17 cellular contexts compared by ENCODE assay signal in the genomic region with DNA sequence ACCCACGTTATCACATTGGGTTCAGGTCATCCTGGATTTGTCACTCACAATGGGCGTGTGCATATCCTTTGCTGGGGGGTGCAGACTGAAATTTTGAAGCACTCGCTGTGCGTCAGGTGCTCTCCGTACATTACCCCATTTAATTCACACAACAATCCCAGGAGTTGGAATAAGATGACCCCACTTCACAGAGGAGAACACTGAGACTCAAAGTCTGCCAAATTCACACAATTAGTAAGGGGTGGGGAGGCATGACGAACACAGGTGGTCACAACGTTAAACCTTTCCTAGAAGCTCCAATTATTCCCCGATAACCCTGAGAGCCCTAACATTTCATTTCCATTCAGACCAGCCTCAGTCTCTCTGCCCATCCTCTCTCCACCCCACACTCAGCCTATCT. TPM values are rescaled to one million over a fixed set of nuclear protein-coding genes. Genes with fewer than 3 reads are reported as not detected.
A peak's percentile ranks its signal among the peaks of the same experiment; 100 is the strongest.
DNase-seq lines count a peak whose midpoint lies in the region; ATAC-seq, FAIRE-seq and TF ChIP-seq lines count a peak whose summit lies in the region.
"Had no signal": no experiment of that assay in that cellular context is flagged by ENCODE, and none has a peak within 500 bp of the region (broad histone marks: within the 10 kb centered on the region; RNA-seq: fewer than 3 reads in every experiment).

No MANE protein-coding gene starts in this region.

- no peak overlapping the region; the same call in 1 of the 2 replicates for H3K4ac ChIP-seq in IMR-90 (ENCODE audit: low read depth, low read length)

- 0 out of 2 replicates have a peak overlapping the region, but pooled peaks have one; percentile 100 for H2BK120ac ChIP-seq in IMR-90 (ENCODE audit: low read depth, low read length)

- H3K79me2 ChIP-seq in K562 (ENCODE audit: control insufficient read depth, insufficient read depth, low read length): no peaks in the 10 kb centered on the region

- H3K27me3 Mint-ChIP-seq in CD8-positive, alpha-beta T cell (ENCODE audit: low read depth): peaks cover 8% of the 10 kb centered on the region

- H3K4me3 ChIP-seq in IMR-90 (ENCODE audit: insufficient read depth, low read depth, low read length): no peak overlapping the region
- H3K4me3 ChIP-seq in K562: no peak overlapping the region
- no peak overlapping the region for H3K4me3 ChIP-seq in CD8-positive, alpha-beta T cell (ENCODE audit: low read depth, low read length)

- no peak overlapping the region for H4K5ac ChIP-seq in IMR-90 (ENCODE audit: low read depth, low read length)

- peaks cover 4 to 36% of the 10 kb centered on the region in 2 experiments; a peak in 3 of 4 replicates for H3K79me1 ChIP-seq in IMR-90 (ENCODE audit: low read depth in 1 of 2, low read length in 2 of 2)

- H2BK5ac ChIP-seq in IMR-90 (ENCODE audit: low read depth, low read length, poor library complexity, severe bottlenecking): no peak overlapping the region

- TF ChIP-seq CTCF in IMR-90 (conservative IDR thresholded peaks at IDR 0.05; ENCODE audit: low read depth, low read length): no peak
- no peak for TF ChIP-seq CTCF in K562 (IDR thresholded peaks at IDR 0.05 in 2 of 3, conservative IDR thresholded peaks at IDR 0.05 in 1 of 3; ENCODE audit: insufficient read depth in 2 of 3, low read depth in 1 of 3, low read length in 3 of 3)
- TF ChIP-seq CTCF in CD8-positive, alpha-beta T cell (IDR thresholded peaks at IDR 0.05): no peak

- no peaks in the 10 kb centered on the region for H3K27me3 ChIP-seq in IMR-90 (ENCODE audit: control insufficient read depth, insufficient read depth, low read length)
- no peaks in the 10 kb centered on the region for H3K27me3 ChIP-seq in K562 (ENCODE audit: control insufficient read depth in 2 of 2, insufficient read depth in 2 of 2, low read length in 2 of 2)
- no peaks in the 10 kb centered on the region for H3K27me3 ChIP-seq in CD8-positive, alpha-beta T cell (ENCODE audit: insufficient read depth, low read length)
- H3K27me3 ChIP-seq: SJCRH30 had no signal

- H3K27ac ChIP-seq in IMR-90 (ENCODE audit: insufficient read depth, low read length) (no peak overlapping the region), K562 (ENCODE audit: extremely low read depth, low read depth, low read length) (no peak overlapping the region)
- H3K27ac ChIP-seq in CD8-positive, alpha-beta T cell (ENCODE audit: low read depth, low read length): no peak overlapping the region
- H3K27ac ChIP-seq: SJCRH30 had no signal

- TF ChIP-seq POLR2A in IMR-90 (IDR thresholded peaks at IDR 0.05; ENCODE audit: low read depth, low read length) (no peak), K562 (conservative IDR thresholded peaks at IDR 0.05) (no peak)

- H3K9ac ChIP-seq in IMR-90 (ENCODE audit: low read depth, low read length) (no peak overlapping the region), K562 (ENCODE audit: insufficient read depth in 1 of 2, low read depth in 2 of 2, low read length in 2 of 2) (no peak overlapping the region)

- no peak overlapping the region for H2BK15ac ChIP-seq in IMR-90 (ENCODE audit: low read depth, low read length)

- intact Hi-C loops in IMR-90 (cut with micrococcal nuclease): no loop called here
- intact Hi-C loops in K562 (cut with micrococcal nuclease): loop anchor here (2.0 to 5.0 kb wide), 4 partner anchors 31 to 217 kb away; partner anchors contain the start of gene S100A13
- intact Hi-C loops in CD8-positive, alpha-beta T cell (cut with DNase I, micrococcal nuclease): loop anchor here in 1 of 2 experiments (2.0 to 5.0 kb wide), 2 partner anchors 48 to 217 kb away; partner anchors contain the start of gene S100A14

- H3K4me1 ChIP-seq in IMR-90 (ENCODE audit: control insufficient read depth, insufficient read depth, low read length): peaks cover 35% of the 10 kb centered on the region
- H3K4me1 ChIP-seq in K562 (replicated peaks in 1 of 2; ENCODE audit: control insufficient read depth in 2 of 2, insufficient read depth in 2 of 2, low read length in 2 of 2): peaks cover 38% of the 10 kb centered on the region in 2 experiments
- H3K4me1 ChIP-seq in CD8-positive, alpha-beta T cell (ENCODE audit: insufficient read depth, low read length): peaks cover 17% of the 10 kb centered on the region

- no CpG with 5 or more reads among the region's 8 CpGs for WGBS in IMR-90 (ENCODE audit: extremely low coverage in 2 of 2, insufficient read length in 1 of 2), 2 experiments
- 47% methylated on average over 8 of the region's 8 CpGs for WGBS in K562 (ENCODE audit: insufficient coverage, low coverage, missing lambda C conversion rate)

- H3K36me3 ChIP-seq in IMR-90 (ENCODE audit: control insufficient read depth, insufficient read depth, low read length) (no peaks in the 10 kb centered on the region), K562 (ENCODE audit: control insufficient read depth, insufficient read depth, low read length) (no peaks in the 10 kb centered on the region)
- no peaks in the 10 kb centered on the region for H3K36me3 ChIP-seq in CD8-positive, alpha-beta T cell (ENCODE audit: insufficient read depth, low read length)
- H3K36me3 ChIP-seq: SJCRH30 had no signal

- H3K18ac ChIP-seq in IMR-90 (ENCODE audit: low read depth, low read length): no peak overlapping the region

- no peak for FAIRE-seq in K562 (lab: Jason Lieb, UNC)
- FAIRE-seq: D721Med had no signal

- peaks cover 26% of the 10 kb centered on the region for H3K4me1 Mint-ChIP-seq in CD8-positive, alpha-beta T cell (ENCODE audit: low read depth)

- no peak overlapping the region for H3K4me3 Mint-ChIP-seq in CD8-positive, alpha-beta T cell
- H3K4me3 Mint-ChIP-seq: H9 had no signal

- H4K91ac ChIP-seq in IMR-90 (ENCODE audit: insufficient read depth, low read depth, low read length): no peak overlapping the region

- no peaks in the 10 kb centered on the region for H3K9me3 Mint-ChIP-seq in CD8-positive, alpha-beta T cell
- H3K9me3 Mint-ChIP-seq: naive B cell; stimulated activated naive CD8-positive, alpha-beta T cell treated with anti-CD3 and anti-CD28 coated beads, Interleukin-15, Interleukin-2, amounts not matched to agents 100 ng/mL and 50 ng/mL, for 24 hours had no signal

- no peak overlapping the region for H3K56ac ChIP-seq in IMR-90 (ENCODE audit: extremely low read depth, insufficient read depth, low read length)

- no peak overlapping the region for H2AK9ac ChIP-seq in IMR-90 (replicated peaks; ENCODE audit: low read depth, low read length, poor library complexity)

- 0 out of 4 replicates have a peak overlapping the region, but pooled peaks of 1 of the 2 experiments have one; percentile 51 for H4K8ac ChIP-seq in IMR-90 (ENCODE audit: low read depth in 2 of 2, low read length in 2 of 2)

- in situ Hi-C loops in IMR-90 (cut with MboI; ENCODE audit: low sequenced_read_pairs) (loop anchor here (5.0 to 10.0 kb wide), 2 partner anchors 37 to 55 kb away; no protein-coding TSS in a partner anchor), K562 (cut with MboI) (loop anchor here (5.0 to 10.0 kb wide), 2 partner anchors 37 to 55 kb away; no protein-coding TSS in a partner anchor)

- no peak overlapping the region for H3K27ac Mint-ChIP-seq in CD8-positive, alpha-beta T cell
- H3K27ac Mint-ChIP-seq: naive B cell had no signal

- no peaks in the 10 kb centered on the region for H3K36me3 Mint-ChIP-seq in CD8-positive, alpha-beta T cell
- H3K36me3 Mint-ChIP-seq: naive B cell had no signal

- no peak overlapping the region for H3K14ac ChIP-seq in IMR-90 (replicated peaks; ENCODE audit: low read depth, low read length)

- peak overlapping the region; percentile 25; the same call in 1 of the 2 replicates for H2AK5ac ChIP-seq in IMR-90 (ENCODE audit: low read depth, low read length)

- H2BK20ac ChIP-seq in IMR-90 (ENCODE audit: low read depth, low read length): no peak overlapping the region

- ATAC-seq in IMR-90 (ENCODE audit: low read depth) (no peak), K562 (no peak), GM19324 (IDR thresholded peaks at IDR 0.05; ENCODE audit: low FRiP score, unreplicated experiment) (no peak)
- ATAC-seq in CD8-positive, alpha-beta T cell: no peak
- ATAC-seq: psoas muscle had no signal

- H3K23ac ChIP-seq in IMR-90 (ENCODE audit: low read depth, low read length): no peak overlapping the region

- DNase-seq in IMR-90 (no peak), K562 (ENCODE audit: extremely low read depth in 1 of 4, low spot score in 3 of 4) (no peak)
- DNase-seq in CD8-positive, alpha-beta T cell: no peak
- DNase-seq: foreskin melanocyte; GF-D8; H9; MM.1S; naive B cell; NCI-H510A; psoas muscle; SJCRH30; stimulated activated CD4-positive, alpha-beta T cell treated with anti-CD3 and anti-CD28 coated beads, Interleukin-12 subunit alpha, Interleukin-12 subunit beta, amount 100 ng/mL, for 4 hours; T-helper 9 cell had no signal

- CTCF ChIA-PET in IMR-90 (lab: Yijun Ruan, JAX): interaction anchor here (0.6 to 1.0 kb wide), 3 partner anchors 36 to 217 kb away, joined by 3 to 4 read pairs (median 3); partner anchors contain the start of gene S100A13
- CTCF ChIA-PET in K562 (lab: Yijun Ruan, JAX; ENCODE audit: low intra/inter-chr PET ratio): interaction anchor here (0.9 to 5.0 kb wide), 2 partner anchors 32 to 59 kb away, joined by 5 to 58 read pairs; no protein-coding TSS in a partner anchor
- CTCF ChIA-PET in CD8-positive, alpha-beta T cell (lab: Charles Lee): interaction anchor here (1.0 to 6.5 kb wide), 11 partner anchors 8 to 87 kb away, joined by 3 to 237 read pairs (median 7); partner anchors contain the start of gene S100A6

- peaks cover 28% of the 10 kb centered on the region for H3K9me1 ChIP-seq in IMR-90 (ENCODE audit: insufficient read depth, low read length)
- peaks cover 9% of the 10 kb centered on the region for H3K9me1 ChIP-seq in K562 (ENCODE audit: control insufficient read depth, insufficient read depth, low read length)

- dilution Hi-C loops in IMR-90 (cut with HindIII; ENCODE audit: low sequenced_read_pairs, unreplicated experiment): no loop called here

- POLR2A ChIA-PET in IMR-90 (lab: Charles Lee; ENCODE audit: unreplicated experiment) (interaction anchor here (0.5 to 3.7 kb wide), 2 partner anchors 35 to 58 kb away, joined by 3 to 28 read pairs; partner anchors contain the start of genes S100A13 and S100A6), K562 (lab: Yijun Ruan, JAX) (interaction anchor here (1.7 kb wide), 1 partner anchor 65 kb away, joined by 6 read pairs; the partner anchor contains the start of gene CHTOP)
- POLR2A ChIA-PET in CD8-positive, alpha-beta T cell (lab: Charles Lee): no interaction called here

- no peak overlapping the region for H2AFZ ChIP-seq in IMR-90 (replicated peaks; ENCODE audit: low read length, poor library complexity)
- H2AFZ ChIP-seq in K562 (ENCODE audit: low read depth, low read length): peak overlapping the region; percentile 98; the same call in 1 of the 2 replicates

- no peak overlapping the region for H3K4me2 ChIP-seq in IMR-90 (ENCODE audit: low read depth, low read length)
- H3K4me2 ChIP-seq in K562 (ENCODE audit: insufficient read depth, low read length): no peak overlapping the region

- H4K20me1 ChIP-seq in IMR-90 (ENCODE audit: insufficient read depth, low read length): no peaks in the 10 kb centered on the region
- no peaks in the 10 kb centered on the region for H4K20me1 ChIP-seq in K562 (replicated peaks; ENCODE audit: control insufficient read depth, insufficient read depth, low read length)

- TF ChIP-seq RAD21 in IMR-90 (IDR thresholded peaks at IDR 0.05; ENCODE audit: low read length): no peak
- TF ChIP-seq RAD21 in K562 (CRISPR knock-in tag; conservative IDR thresholded peaks at IDR 0.05 in 1 of 2, IDR thresholded peaks at IDR 0.05 in 1 of 2): no peak

- no TSS peak for BruUV-seq in IMR-90 (replicated peaks; lab: Mats Ljungman, UMichigan)
- BruUV-seq in K562 (replicated peaks; lab: Mats Ljungman, UMichigan): no TSS peak

- H3K9me3 ChIP-seq in IMR-90 (ENCODE audit: control insufficient read depth, insufficient read depth, low read length): no peaks in the 10 kb centered on the region
- no peaks in the 10 kb centered on the region for H3K9me3 ChIP-seq in K562 (replicated peaks; ENCODE audit: control insufficient read depth, insufficient read depth, low read depth, low read length)
- H3K9me3 ChIP-seq in CD8-positive, alpha-beta T cell (ENCODE audit: low read length): no peaks in the 10 kb centered on the region
- H3K9me3 ChIP-seq: psoas muscle, SJCRH30 had no signal

- TF ChIP-seq EP300 in K562 (IDR thresholded peaks at IDR 0.05; ENCODE audit: low read length): no peak

RNA-seq across cellular contexts. Expression of gene S100A2, which starts 3.8 kb away (rescaled TPM):
- total RNA-seq in IMR-90 (2012; rRNA removed) (3.6 and 4.4 TPM in 2 replicates), K562 (2014; rRNA removed) (not detected in 2 replicates), K562 (2014; rRNA removed; fragmentation: Illumina TruSeq; extraction: Trizol) (not detected in 2 replicates), K562 (2015; rRNA removed; fragmentation: Illumina TruSeq; extraction: Trizol) (0.49 TPM in 1 of 2 replicates, not detected in the other), K562 (2021) (0.40 and 1.3 TPM in 2 replicates)
- polyA plus RNA-seq in IMR-90 (2012; rRNA removed) (7.9 and 9.5 TPM in 2 replicates), K562 (2011; rRNA removed) (0.65 TPM in 1 of 2 replicates, not detected in the other), K562 (2014; fragmentation: Illumina TruSeq; extraction: Trizol) (0.86 TPM in 1 of 2 replicates, not detected in the other), K562 (2014; fragmentation: Nextera tagmentation; extraction: Ambion mirVana) (under 1 TPM; 0.28 to 0.46 TPM), K562 (2014; rRNA removed) (0.38 and 0.44 TPM in 2 replicates)
- polyA plus RNA-seq in IMR-90 (2012; cell fraction: cytosol; rRNA removed): 6.2 and 11.3 TPM in 2 replicates
- 5.1 TPM in 2 replicates for polyA plus RNA-seq in IMR-90 (2012; cell fraction: nucleus; rRNA removed; ENCODE audit: low replicate concordance)
- total RNA-seq in K562 (2011; cell fraction: chromatin; rRNA removed; ENCODE audit: low replicate concordance): not detected in 2 replicates
- not detected in 2 replicates for total RNA-seq in K562 (2011; cell fraction: nucleolus; rRNA removed)
- not detected in 2 replicates for total RNA-seq in K562 (2011; cell fraction: nucleoplasm; rRNA removed)
- 0.34 TPM in 1 of 2 replicates, not detected in the other for polyA plus RNA-seq in K562 (2011; cell fraction: cytosol; rRNA removed)
- polyA plus RNA-seq in K562 (2011; cell fraction: nucleus; rRNA removed): 0.28 TPM in 1 of 2 replicates, not detected in the other
- 0.22 and 0.23 TPM in 2 replicates for polyA plus RNA-seq in K562 (2012)
- not detected in 2 replicates for polyA minus RNA-seq in K562 (2011; rRNA and poly(A)+ RNA removed)
- not detected in 2 replicates for polyA minus RNA-seq in K562 (2011; cell fraction: cytosol; rRNA and poly(A)+ RNA removed)
- polyA minus RNA-seq in K562 (2011; cell fraction: nucleus; rRNA and poly(A)+ RNA removed): not detected in 2 replicates
- total RNA-seq in CD8-positive, alpha-beta T cell: not detected

RNA-seq across cellular contexts. Expression of gene S100A3, which starts 20.4 kb away (rescaled TPM):
- total RNA-seq in IMR-90 (2012; rRNA removed): 1.4 and 2.9 TPM in 2 replicates
- 4.5 and 6.2 TPM in 2 replicates for polyA plus RNA-seq in IMR-90 (2012; rRNA removed)
- polyA plus RNA-seq in IMR-90 (2012; cell fraction: cytosol; rRNA removed): 5.1 and 8.9 TPM in 2 replicates
- polyA plus RNA-seq in IMR-90 (2012; cell fraction: nucleus; rRNA removed; ENCODE audit: low replicate concordance): 3.3 and 5.1 TPM in 2 replicates
- total RNA-seq in K562 (2011; cell fraction: chromatin; rRNA removed; ENCODE audit: low replicate concordance): not detected in 2 replicates
- total RNA-seq in K562 (2011; cell fraction: nucleolus; rRNA removed): not detected in 2 replicates
- not detected in 2 replicates for total RNA-seq in K562 (2011; cell fraction: nucleoplasm; rRNA removed)
- total RNA-seq in K562 (2014; rRNA removed): not detected in 2 replicates
- total RNA-seq in K562 (2014; rRNA removed; fragmentation: Illumina TruSeq; extraction: Trizol): not detected in 2 replicates
- total RNA-seq in K562 (2015; rRNA removed; fragmentation: Illumina TruSeq; extraction: Trizol): 0.18 and 0.34 TPM in 2 replicates
- 0.34 TPM in 1 of 2 replicates, not detected in the other for total RNA-seq in K562 (2021)
- 0.56 TPM in 1 of 2 replicates, not detected in the other for polyA plus RNA-seq in K562 (2011; rRNA removed)
- polyA plus RNA-seq in K562 (2011; cell fraction: cytosol; rRNA removed): 1.4 TPM in 1 of 2 replicates, not detected in the other
- polyA plus RNA-seq in K562 (2011; cell fraction: nucleus; rRNA removed): 0.37 TPM in 1 of 2 replicates, not detected in the other
- polyA plus RNA-seq in K562 (2012): 0.26 TPM in 1 of 2 replicates, not detected in the other
- polyA plus RNA-seq in K562 (2014; fragmentation: Illumina TruSeq; extraction: Trizol): 0.16 TPM in 1 of 2 replicates, not detected in the other
- under 1 TPM in 1 of 2 experiments, not detected in 1; 0.08 TPM for polyA plus RNA-seq in K562 (2014; fragmentation: Nextera tagmentation; extraction: Ambion mirVana)
- 0.26 and 1.7 TPM in 2 replicates for polyA plus RNA-seq in K562 (2014; rRNA removed)
- not detected in 2 replicates for polyA minus RNA-seq in K562 (2011; rRNA and poly(A)+ RNA removed)
- polyA minus RNA-seq in K562 (2011; cell fraction: cytosol; rRNA and poly(A)+ RNA removed): not detected in 2 replicates
- polyA minus RNA-seq in K562 (2011; cell fraction: nucleus; rRNA and poly(A)+ RNA removed): not detected in 2 replicates
- not detected for total RNA-seq in CD8-positive, alpha-beta T cell
- total RNA-seq: H9 had no signal

RNA-seq across cellular contexts. Expression of gene S100A4, which starts 23.9 kb away (rescaled TPM):
- 5.6 and 7.5 TPM in 2 replicates for total RNA-seq in IMR-90 (2012; rRNA removed)
- 15.0 and 16.6 TPM in 2 replicates for polyA plus RNA-seq in IMR-90 (2012; rRNA removed)
- 17.1 and 25.7 TPM in 2 replicates for polyA plus RNA-seq in IMR-90 (2012; cell fraction: cytosol; rRNA removed)
- 3.3 and 5.2 TPM in 2 replicates for polyA plus RNA-seq in IMR-90 (2012; cell fraction: nucleus; rRNA removed; ENCODE audit: low replicate concordance)
- total RNA-seq in K562 (2011; cell fraction: chromatin; rRNA removed; ENCODE audit: low replicate concordance): 1.0 TPM in 1 of 2 replicates, not detected in the other
- 0.67 and 1.4 TPM in 2 replicates for total RNA-seq in K562 (2011; cell fraction: nucleolus; rRNA removed)
- total RNA-seq in K562 (2011; cell fraction: nucleoplasm; rRNA removed): 0.66 TPM in 1 of 2 replicates, not detected in the other
- 3.7 and 5.2 TPM in 2 replicates for total RNA-seq in K562 (2014; rRNA removed)
- total RNA-seq in K562 (2014; rRNA removed; fragmentation: Illumina TruSeq; extraction: Trizol): 9.5 and 11.3 TPM in 2 replicates
- 11.2 and 11.3 TPM in 2 replicates for total RNA-seq in K562 (2015; rRNA removed; fragmentation: Illumina TruSeq; extraction: Trizol)
- total RNA-seq in K562 (2021): 5.5 and 8.1 TPM in 2 replicates
- 13.9 and 14.8 TPM in 2 replicates for polyA plus RNA-seq in K562 (2011; rRNA removed)
- polyA plus RNA-seq in K562 (2011; cell fraction: cytosol; rRNA removed): 12.8 and 19.3 TPM in 2 replicates
- polyA plus RNA-seq in K562 (2011; cell fraction: nucleus; rRNA removed): 5.9 and 6.8 TPM in 2 replicates
- polyA plus RNA-seq in K562 (2012): 5.1 and 17.9 TPM in 2 replicates
- polyA plus RNA-seq in K562 (2014; fragmentation: Illumina TruSeq; extraction: Trizol): 5.6 and 6.9 TPM in 2 replicates
- 10 to 100 TPM; 20.1 TPM for polyA plus RNA-seq in K562 (2014; fragmentation: Nextera tagmentation; extraction: Ambion mirVana)
- 7.2 and 11.3 TPM in 2 replicates for polyA plus RNA-seq in K562 (2014; rRNA removed)
- polyA minus RNA-seq in K562 (2011; rRNA and poly(A)+ RNA removed): 3.0 and 4.5 TPM in 2 replicates
- polyA minus RNA-seq in K562 (2011; cell fraction: cytosol; rRNA and poly(A)+ RNA removed): 4.6 and 6.6 TPM in 2 replicates
- 2.1 and 2.8 TPM in 2 replicates for polyA minus RNA-seq in K562 (2011; cell fraction: nucleus; rRNA and poly(A)+ RNA removed)
- 100 to 1,000 TPM; 172 to 177 TPM for total RNA-seq in CD8-positive, alpha-beta T cell

RNA-seq across cellular contexts. Expression of gene S100A5, which starts 28.7 kb away (rescaled TPM):
- total RNA-seq in IMR-90 (2012; rRNA removed) (0.56 TPM in 1 of 2 replicates, not detected in the other), K562 (2014; rRNA removed) (0.37 TPM in 1 of 2 replicates, not detected in the other), K562 (2014; rRNA removed; fragmentation: Illumina TruSeq; extraction: Trizol) (not detected in 2 replicates), K562 (2015; rRNA removed; fragmentation: Illumina TruSeq; extraction: Trizol) (not detected in 2 replicates), K562 (2021) (not detected in 2 replicates)
- polyA plus RNA-seq in IMR-90 (2012; rRNA removed) (0.27 and 0.55 TPM in 2 replicates), K562 (2011; rRNA removed) (0.45 and 0.60 TPM in 2 replicates), K562 (2014; fragmentation: Illumina TruSeq; extraction: Trizol) (0.28 and 0.56 TPM in 2 replicates), K562 (2014; fragmentation: Nextera tagmentation; extraction: Ambion mirVana) (1 to 10 TPM in 1 of 2 experiments, under 1 TPM in 1; 0.67 to 1.4 TPM), K562 (2014; rRNA removed) (not detected in 2 replicates)
- polyA plus RNA-seq in IMR-90 (2012; cell fraction: cytosol; rRNA removed): 1.1 TPM in 1 of 2 replicates, not detected in the other
- not detected in 2 replicates for polyA plus RNA-seq in IMR-90 (2012; cell fraction: nucleus; rRNA removed; ENCODE audit: low replicate concordance)
- not detected in 2 replicates for total RNA-seq in K562 (2011; cell fraction: chromatin; rRNA removed; ENCODE audit: low replicate concordance)
- total RNA-seq in K562 (2011; cell fraction: nucleolus; rRNA removed): not detected in 2 replicates
- total RNA-seq in K562 (2011; cell fraction: nucleoplasm; rRNA removed): not detected in 2 replicates
- 0.42 and 0.83 TPM in 2 replicates for polyA plus RNA-seq in K562 (2011; cell fraction: cytosol; rRNA removed)
- polyA plus RNA-seq in K562 (2011; cell fraction: nucleus; rRNA removed): 0.36 TPM in 1 of 2 replicates, not detected in the other
- polyA plus RNA-seq in K562 (2012): 1.2 and 1.4 TPM in 2 replicates
- polyA minus RNA-seq in K562 (2011; rRNA and poly(A)+ RNA removed): 0.95 TPM in 1 of 2 replicates, not detected in the other
- polyA minus RNA-seq in K562 (2011; cell fraction: cytosol; rRNA and poly(A)+ RNA removed): not detected in 2 replicates
- not detected in 2 replicates for polyA minus RNA-seq in K562 (2011; cell fraction: nucleus; rRNA and poly(A)+ RNA removed)
- total RNA-seq in CD8-positive, alpha-beta T cell: not detected
- total RNA-seq: H9, lower leg skin, psoas muscle, SJCRH30 had no signal
- polyA plus RNA-seq: psoas muscle had no signal

RNA-seq across cellular contexts. Expression of gene S100A6, which starts 33.7 kb away (rescaled TPM):
- total RNA-seq in IMR-90 (2012; rRNA removed) (373 and 555 TPM in 2 replicates), K562 (2014; rRNA removed) (14.7 and 19.1 TPM in 2 replicates), K562 (2014; rRNA removed; fragmentation: Illumina TruSeq; extraction: Trizol) (16.3 and 23.2 TPM in 2 replicates), K562 (2015; rRNA removed; fragmentation: Illumina TruSeq; extraction: Trizol) (32.5 and 36.4 TPM in 2 replicates), K562 (2021) (23.2 and 26.3 TPM in 2 replicates)
- polyA plus RNA-seq in IMR-90 (2012; rRNA removed) (1,755 and 2,394 TPM in 2 replicates), K562 (2011; rRNA removed) (1.3 and 16.7 TPM in 2 replicates), K562 (2014; fragmentation: Illumina TruSeq; extraction: Trizol) (9.8 and 12.9 TPM in 2 replicates), K562 (2014; fragmentation: Nextera tagmentation; extraction: Ambion mirVana) (10 to 100 TPM; 59.5 to 66.5 TPM), K562 (2014; rRNA removed) (26.5 and 30.1 TPM in 2 replicates)
- 755 and 1,450 TPM in 2 replicates for polyA plus RNA-seq in IMR-90 (2012; cell fraction: cytosol; rRNA removed)
- 227 and 313 TPM in 2 replicates for polyA plus RNA-seq in IMR-90 (2012; cell fraction: nucleus; rRNA removed; ENCODE audit: low replicate concordance)
- total RNA-seq in K562 (2011; cell fraction: chromatin; rRNA removed; ENCODE audit: low replicate concordance): 3.2 TPM in 1 of 2 replicates, not detected in the other
- total RNA-seq in K562 (2011; cell fraction: nucleolus; rRNA removed): 3.8 and 6.2 TPM in 2 replicates
- total RNA-seq in K562 (2011; cell fraction: nucleoplasm; rRNA removed): 1.9 and 3.0 TPM in 2 replicates
- 2.0 and 24.3 TPM in 2 replicates for polyA plus RNA-seq in K562 (2011; cell fraction: cytosol; rRNA removed)
- polyA plus RNA-seq in K562 (2011; cell fraction: nucleus; rRNA removed): 0.73 and 6.6 TPM in 2 replicates
- polyA plus RNA-seq in K562 (2012): 37.2 and 68.1 TPM in 2 replicates
- polyA minus RNA-seq in K562 (2011; rRNA and poly(A)+ RNA removed): 4.1 TPM in 1 of 2 replicates, not detected in the other
- 15.9 and 30.5 TPM in 2 replicates for polyA minus RNA-seq in K562 (2011; cell fraction: cytosol; rRNA and poly(A)+ RNA removed)
- 4.4 and 6.5 TPM in 2 replicates for polyA minus RNA-seq in K562 (2011; cell fraction: nucleus; rRNA and poly(A)+ RNA removed)
- total RNA-seq in CD8-positive, alpha-beta T cell: 100 to 1,000 TPM; 156 to 166 TPM
- total RNA-seq: H9 had no signal

Comparison
In these comparisons a context has a peak if more than half of its experiments do, and no peak if none do; other contexts are left out.
1. RNA of gene S100A4, which starts 23.9 kb away (total RNA-seq): 172 to 177 TPM in CD8-positive, alpha-beta T cell; 0.66 to 11.3 TPM in K562 and 5.6 to 7.5 TPM in IMR-90; every median in the first group is over 10 times any median in the second.